In genomic region chr9:94878804-94879203, GRCh38 we compare ENCODE assay signal across 7 cellular contexts.
A peak's percentile ranks its signal among the peaks of the same experiment; 100 is the strongest.
DNase-seq lines count a peak whose midpoint lies in the region; ATAC-seq and TF ChIP-seq lines count a peak whose summit lies in the region.
"Not testable (repeated sequence)": the region's sequence is repeated elsewhere in the genome, so short reads cannot be mapped to it uniquely, and the experiment has no call there.

No MANE protein-coding gene starts in this region.

- H3K4me1 Mint-ChIP-seq in activated CD4-positive, alpha-beta T cell treated with anti-CD3 and anti-CD28 coated beads, Interleukin-2, amount 10 ng/mL, durations not matched to agents 24 days and 14 days: peaks cover 28% of the 10 kb centered on the region
- peaks cover 23% of the 10 kb centered on the region for H3K4me1 Mint-ChIP-seq in activated T-helper 2 cell treated with anti-CD3 and anti-CD28 coated beads, Interferon-gamma antibody, Interleukin-2, Interleukin-4, amounts not matched to agents 10 μg/mL and 5 μg/mL and 100 μg/mL, durations not matched to agents 14 hours and 24 hours and 36 hours (ENCODE audit: low read depth)
- H3K4me1 Mint-ChIP-seq in central memory CD8-positive, alpha-beta T cell: peaks cover 12% of the 10 kb centered on the region

- peak; percentile 64 for DNase-seq in EL
- DNase-seq in Panc1 (ENCODE audit: low read depth, low spot score); activated T-helper 2 cell treated with anti-CD3 and anti-CD28 coated beads, Interferon-gamma antibody, Interleukin-2, Interleukin-4, amounts not matched to agents 10 μg/mL and 5 μg/mL and 100 μg/mL, durations not matched to agents 14 hours and 24 hours and 36 hours (ENCODE audit: low spot score); central memory CD8-positive, alpha-beta T cell (ENCODE audit: low spot score in 2 of 2); mesenchymal stem cell; smooth muscle cell (lab: John Stamatoyannopoulos, UW; ENCODE audit: unreplicated experiment): not testable (repeated sequence)
- DNase-seq in activated CD4-positive, alpha-beta T cell treated with anti-CD3 and anti-CD28 coated beads, Interleukin-2, amount 10 ng/mL, durations not matched to agents 24 days and 14 days: peak; percentile 72

- not testable (repeated sequence) for ATAC-seq in Panc1; central memory CD8-positive, alpha-beta T cell (replicated peaks; ENCODE audit: extremely low read depth, poor library complexity, severe bottlenecking)

- TF ChIP-seq CTCF in Panc1 (IDR thresholded peaks at IDR 0.05); smooth muscle cell (IDR thresholded peaks at IDR 0.05; ENCODE audit: borderline replicate concordance, insufficient read depth, poor library complexity, severe bottlenecking): not testable (repeated sequence)

- peak overlapping the region; percentile 56 for H3K27ac Mint-ChIP-seq in activated CD4-positive, alpha-beta T cell treated with anti-CD3 and anti-CD28 coated beads, Interleukin-2, amount 10 ng/mL, durations not matched to agents 24 days and 14 days
- peak overlapping the region; percentile 26 for H3K27ac Mint-ChIP-seq in activated T-helper 2 cell treated with anti-CD3 and anti-CD28 coated beads, Interferon-gamma antibody, Interleukin-2, Interleukin-4, amounts not matched to agents 10 μg/mL and 5 μg/mL and 100 μg/mL, durations not matched to agents 14 hours and 24 hours and 36 hours
- H3K27ac Mint-ChIP-seq in central memory CD8-positive, alpha-beta T cell (ENCODE audit: low read depth): peak overlapping the region; percentile 55

- H3K9me3 ChIP-seq in Panc1 (ENCODE audit: control insufficient read depth, insufficient read depth, low read depth, low read length); mesenchymal stem cell (ENCODE audit: control insufficient read depth, low read length); smooth muscle cell (replicated peaks; ENCODE audit: low read depth): not testable (repeated sequence)

- H4K20me1 ChIP-seq in smooth muscle cell (ENCODE audit: low read depth): not testable (repeated sequence)

- in situ Hi-C loops in Panc1 (cut with HindIII; ENCODE audit: low pct_unique_long_range_greater_than_20kb, low sequenced_read_pairs): not testable (repeated sequence)

- H3K36me3 Mint-ChIP-seq in activated CD4-positive, alpha-beta T cell treated with anti-CD3 and anti-CD28 coated beads, Interleukin-2, amount 10 ng/mL, durations not matched to agents 24 days and 14 days (ENCODE audit: low read depth); activated T-helper 2 cell treated with anti-CD3 and anti-CD28 coated beads, Interferon-gamma antibody, Interleukin-2, Interleukin-4, amounts not matched to agents 10 μg/mL and 5 μg/mL and 100 μg/mL, durations not matched to agents 14 hours and 24 hours and 36 hours (ENCODE audit: low read depth); central memory CD8-positive, alpha-beta T cell (ENCODE audit: insufficient read depth): not testable (repeated sequence)

- peak overlapping the region in 1 of 2 experiments; percentile 19 for H2BK12ac ChIP-seq in mesenchymal stem cell (ENCODE audit: low read length in 2 of 2)

- intact Hi-C loops in Panc1 (cut with micrococcal nuclease; ENCODE audit: unreplicated experiment): not testable (repeated sequence)
- intact Hi-C loops in activated CD4-positive, alpha-beta T cell treated with anti-CD3 and anti-CD28 coated beads, Interleukin-2, amount 10 ng/mL, durations not matched to agents 24 days and 14 days (cut with micrococcal nuclease): loop anchor here (1.0 to 5.0 kb wide), 5 partner anchors 16 to 128 kb away; no protein-coding TSS in a partner anchor
- intact Hi-C loops in activated T-helper 2 cell treated with anti-CD3 and anti-CD28 coated beads, Interferon-gamma antibody, Interleukin-2, Interleukin-4, amounts not matched to agents 10 μg/mL and 5 μg/mL and 100 μg/mL, durations not matched to agents 14 hours and 24 hours and 36 hours (cut with micrococcal nuclease): loop anchor here (2.0 to 10.0 kb wide), 6 partner anchors 16 to 846 kb away; partner anchors contain the start of gene AOPEP

- not testable (repeated sequence) for H2AFZ ChIP-seq in mesenchymal stem cell (ENCODE audit: low read depth, low read length); smooth muscle cell (ENCODE audit: low read depth)

- H3K27ac ChIP-seq in Panc1 (ENCODE audit: low read length): peak overlapping the region; percentile 34; the same call in 1 of the 2 replicates
- not testable (repeated sequence) for H3K27ac ChIP-seq in mesenchymal stem cell (ENCODE audit: low read length, poor library complexity, severe bottlenecking)
- peak overlapping the region; percentile 84 for H3K27ac ChIP-seq in smooth muscle cell (ENCODE audit: low read depth)

- not testable (repeated sequence) for H4K8ac ChIP-seq in mesenchymal stem cell (ENCODE audit: low read length)

- H3K36me3 ChIP-seq in Panc1 (ENCODE audit: control insufficient read depth, insufficient read depth, low read length); mesenchymal stem cell (ENCODE audit: control insufficient read depth in 1 of 2, insufficient read depth in 2 of 2, low read depth in 1 of 2, low read length in 2 of 2); smooth muscle cell (ENCODE audit: low read depth): not testable (repeated sequence)

- H2BK15ac ChIP-seq in mesenchymal stem cell (ENCODE audit: low read depth, poor library complexity, severe bottlenecking): not testable (repeated sequence)

- peaks cover 23% of the 10 kb centered on the region for H3K79me2 ChIP-seq in smooth muscle cell (ENCODE audit: low read depth)

- H3K4me3 Mint-ChIP-seq in activated CD4-positive, alpha-beta T cell treated with anti-CD3 and anti-CD28 coated beads, Interleukin-2, amount 10 ng/mL, durations not matched to agents 24 days and 14 days: peak overlapping the region; percentile 54
- H3K4me3 Mint-ChIP-seq in activated T-helper 2 cell treated with anti-CD3 and anti-CD28 coated beads, Interferon-gamma antibody, Interleukin-2, Interleukin-4, amounts not matched to agents 10 μg/mL and 5 μg/mL and 100 μg/mL, durations not matched to agents 14 hours and 24 hours and 36 hours (ENCODE audit: low read depth): not testable (repeated sequence)
- H3K4me3 Mint-ChIP-seq in central memory CD8-positive, alpha-beta T cell: peak overlapping the region; percentile 36

- not testable (repeated sequence) for H3K23ac ChIP-seq in mesenchymal stem cell (ENCODE audit: low read length in 2 of 2)

- not testable (repeated sequence) for H3K14ac ChIP-seq in mesenchymal stem cell (ENCODE audit: low read length in 2 of 2)

- POLR2A ChIA-PET in Panc1 (lab: Charles Lee): not testable (repeated sequence)

- H2BK120ac ChIP-seq in mesenchymal stem cell (ENCODE audit: low read depth, low read length): not testable (repeated sequence)

- 62% methylated on average over 3 of the region's 3 CpGs for WGBS in mesenchymal stem cell
- 8% methylated on average over 3 of the region's 3 CpGs for WGBS in smooth muscle cell (ENCODE audit: low lambda C conversion rate)

- not testable (repeated sequence) for H3K9me3 Mint-ChIP-seq in activated CD4-positive, alpha-beta T cell treated with anti-CD3 and anti-CD28 coated beads, Interleukin-2, amount 10 ng/mL, durations not matched to agents 24 days and 14 days; activated T-helper 2 cell treated with anti-CD3 and anti-CD28 coated beads, Interferon-gamma antibody, Interleukin-2, Interleukin-4, amounts not matched to agents 10 μg/mL and 5 μg/mL and 100 μg/mL, durations not matched to agents 14 hours and 24 hours and 36 hours; central memory CD8-positive, alpha-beta T cell

- H3K4ac ChIP-seq in mesenchymal stem cell (ENCODE audit: low read depth in 1 of 2, low read length in 2 of 2): not testable (repeated sequence)

- H3K4me3 ChIP-seq in Panc1 (ENCODE audit: low read depth in 2 of 2, low read length in 2 of 2); mesenchymal stem cell (ENCODE audit: insufficient read depth in 1 of 2, low read depth in 1 of 2, low read length in 2 of 2); smooth muscle cell: not testable (repeated sequence)

- not testable (repeated sequence) for H3K4me2 ChIP-seq in mesenchymal stem cell (ENCODE audit: low read length, poor library complexity, severe bottlenecking)
- peak overlapping the region; percentile 54 for H3K4me2 ChIP-seq in smooth muscle cell

- peaks cover 38% of the 10 kb centered on the region for H3F3A ChIP-seq in smooth muscle cell (ENCODE audit: low read depth)

- not testable (repeated sequence) for H2AK5ac ChIP-seq in mesenchymal stem cell (ENCODE audit: low read length, severe bottlenecking)

- not testable (repeated sequence) for H3K4me1 ChIP-seq in Panc1 (ENCODE audit: control insufficient read depth, insufficient read depth, low read length); mesenchymal stem cell (ENCODE audit: control insufficient read depth, insufficient read depth, low read depth, low read length)
- H3K4me1 ChIP-seq in smooth muscle cell (ENCODE audit: low read depth): peaks cover 35% of the 10 kb centered on the region

- H3K27me3 Mint-ChIP-seq in activated CD4-positive, alpha-beta T cell treated with anti-CD3 and anti-CD28 coated beads, Interleukin-2, amount 10 ng/mL, durations not matched to agents 24 days and 14 days; central memory CD8-positive, alpha-beta T cell: not testable (repeated sequence)
- peaks cover 44% of the 10 kb centered on the region for H3K27me3 Mint-ChIP-seq in activated T-helper 2 cell treated with anti-CD3 and anti-CD28 coated beads, Interferon-gamma antibody, Interleukin-2, Interleukin-4, amounts not matched to agents 10 μg/mL and 5 μg/mL and 100 μg/mL, durations not matched to agents 14 hours and 24 hours and 36 hours (ENCODE audit: low read depth)

- not testable (repeated sequence) for BruUV-seq in Panc1 (replicated peaks; lab: Mats Ljungman, UMichigan)

- H3K18ac ChIP-seq in mesenchymal stem cell (ENCODE audit: low read depth in 1 of 2, low read length in 2 of 2): peak overlapping the region in 1 of 2 experiments; percentile 54

- CTCF ChIA-PET in Panc1 (lab: Charles Lee): not testable (repeated sequence)

- H3K79me1 ChIP-seq in mesenchymal stem cell (replicated peaks; ENCODE audit: low read length, poor library complexity, severe bottlenecking): peaks cover 16% of the 10 kb centered on the region

- not testable (repeated sequence) for H3K27me3 ChIP-seq in Panc1 (ENCODE audit: control insufficient read depth, insufficient read depth, low read length); mesenchymal stem cell (ENCODE audit: control insufficient read depth in 1 of 2, insufficient read depth in 1 of 2, low read length in 2 of 2); smooth muscle cell (ENCODE audit: low read depth)

- H3K9ac ChIP-seq in mesenchymal stem cell (ENCODE audit: low read length): peak overlapping the region; percentile 30
- H3K9ac ChIP-seq in smooth muscle cell (ENCODE audit: low read depth): not testable (repeated sequence)

- not testable (repeated sequence) for H2BK5ac ChIP-seq in mesenchymal stem cell (ENCODE audit: low read depth, low read length, poor library complexity, severe bottlenecking)

- H4K91ac ChIP-seq in mesenchymal stem cell (ENCODE audit: low read length): not testable (repeated sequence)
